ENCODE assay signal across 8 cellular contexts in the genomic region with DNA sequence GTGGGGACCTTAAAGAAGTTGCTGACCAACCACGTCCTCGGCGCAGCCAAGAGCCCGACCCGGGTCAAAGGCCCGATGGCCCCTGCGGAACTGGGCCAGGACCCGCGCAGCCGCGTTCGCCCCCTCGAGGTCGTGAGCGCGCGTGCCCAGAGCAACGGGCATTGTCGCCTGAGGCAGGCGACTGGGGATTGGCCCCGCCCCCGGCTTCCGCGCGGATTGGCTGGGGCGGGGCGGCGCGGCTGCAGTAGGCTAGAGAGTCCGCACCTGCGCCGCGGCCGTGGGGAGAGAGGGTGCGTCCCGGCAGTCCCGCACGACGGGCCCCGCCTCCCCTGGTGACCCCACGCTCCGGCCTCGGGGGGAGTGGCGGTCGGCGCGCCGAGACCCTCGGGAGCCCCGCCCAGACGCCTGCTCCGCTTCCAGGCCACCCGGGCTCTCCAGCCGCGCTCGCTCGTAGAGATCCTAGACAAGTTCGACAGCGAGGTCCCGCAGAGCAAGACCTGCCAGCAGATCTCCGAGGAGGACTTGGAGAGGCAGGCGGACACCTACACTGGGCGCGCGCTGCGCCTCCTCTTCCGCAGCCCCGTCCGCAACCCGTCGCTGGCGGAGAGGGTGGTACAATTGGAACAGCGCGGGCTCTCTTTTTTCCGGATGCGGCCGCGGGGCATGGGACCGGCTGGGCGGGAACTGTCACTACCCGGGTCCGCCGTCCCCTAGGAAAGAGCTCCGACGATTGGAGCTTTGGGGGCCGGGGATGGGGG. TPM values are rescaled to one million over a fixed set of nuclear protein-coding genes. Genes with fewer than 3 reads are reported as not detected.
DNase-seq lines count a peak whose midpoint lies in the region; ATAC-seq, FAIRE-seq and TF ChIP-seq lines count a peak whose summit lies in the region.

No MANE protein-coding gene starts in this region.

- ATAC-seq in activated CD8-positive, alpha-beta memory T cell treated with anti-CD3 and anti-CD28 coated beads, Interleukin-2, amount 10 ng/mL, durations not matched to agents 7 days and 5 days = peak; percentile 96
- ATAC-seq in esophagus mucosa = peak; percentile 83

- H3K4me3 ChIP-seq in stomach = peak overlapping the region; percentile 53 to 75 (median 68)

- H3K36me3 ChIP-seq in stomach = no peaks in the 10 kb centered on the region

- H3K27me3 ChIP-seq in stomach = peaks cover 0 to 18% (median 0%) of the 10 kb centered on the region in 3 donors

- no peaks in the 10 kb centered on the region for H3K27me3 Mint-ChIP-seq in activated CD8-positive, alpha-beta memory T cell treated with anti-CD3 and anti-CD28 coated beads, Interleukin-2, amount 10 ng/mL, durations not matched to agents 7 days and 5 days
- peaks cover 22% of the 10 kb centered on the region for H3K27me3 Mint-ChIP-seq in nephron (ENCODE audit: low read depth)

- peak overlapping the region; percentile 80 for H3K4me3 Mint-ChIP-seq in activated CD8-positive, alpha-beta memory T cell treated with anti-CD3 and anti-CD28 coated beads, Interleukin-2, amount 10 ng/mL, durations not matched to agents 7 days and 5 days
- peak overlapping the region; percentile 81 to 84 (median 84) for H3K4me3 Mint-ChIP-seq in nephron

- H3K9me3 Mint-ChIP-seq in activated CD8-positive, alpha-beta memory T cell treated with anti-CD3 and anti-CD28 coated beads, Interleukin-2, amount 10 ng/mL, durations not matched to agents 7 days and 5 days (ENCODE audit: low read depth) = no peaks in the 10 kb centered on the region
- H3K9me3 Mint-ChIP-seq in nephron = no peaks in the 10 kb centered on the region

- FAIRE-seq in GM19239 (lab: Jason Lieb, UNC) = peak; percentile 48

- H3K9me3 ChIP-seq in stomach = no peaks in the 10 kb centered on the region

- H3K27ac Mint-ChIP-seq in activated CD8-positive, alpha-beta memory T cell treated with anti-CD3 and anti-CD28 coated beads, Interleukin-2, amount 10 ng/mL, durations not matched to agents 7 days and 5 days = peak overlapping the region; percentile 82
- H3K27ac Mint-ChIP-seq in nephron = no peak overlapping the region

- H3K4me1 Mint-ChIP-seq in activated CD8-positive, alpha-beta memory T cell treated with anti-CD3 and anti-CD28 coated beads, Interleukin-2, amount 10 ng/mL, durations not matched to agents 7 days and 5 days = peaks cover 25% of the 10 kb centered on the region
- H3K4me1 Mint-ChIP-seq in nephron = peaks cover 6% of the 10 kb centered on the region

- CTCF ChIA-PET in activated CD8-positive, alpha-beta memory T cell treated with anti-CD3 and anti-CD28 coated beads, Interleukin-2, amount 10 ng/mL, durations not matched to agents 7 days and 5 days (lab: Charles Lee) = interaction anchor here (0.9 to 3.4 kb wide), 11 partner anchors 9 to 295 kb away, joined by 3 to 17 read pairs (median 6); partner anchors contain the start of genes PPM1F, SDF2L1 and YDJC

- 0 to 2% (median 1%) methylated on average over 4 to 86 of the region's 86 CpGs for WGBS in stomach, 5 donors

- peaks cover 5% of the 10 kb centered on the region for H3K36me3 Mint-ChIP-seq in activated CD8-positive, alpha-beta memory T cell treated with anti-CD3 and anti-CD28 coated beads, Interleukin-2, amount 10 ng/mL, durations not matched to agents 7 days and 5 days
- peaks cover 5% of the 10 kb centered on the region for H3K36me3 Mint-ChIP-seq in nephron (ENCODE audit: low read depth)

- H3K27ac ChIP-seq in C4-2B (peak overlapping the region; percentile 55), stomach (peak overlapping the region in 4 of 5 donors; percentile 26 to 53 (median 48))

- DNase-seq in GM19239 (ENCODE audit: insufficient read length, low spot score) (peak; percentile 88), HT1080 (ENCODE audit: low read depth) (peak; percentile 56), NOMO-1 treated with dmso at 0.1 percent for 144 hours (lab: John Stamatoyannopoulos, UW; ENCODE audit: unreplicated experiment) (peak; percentile 81), stomach (peak; percentile 86)
- peak; percentile 85 for DNase-seq in activated CD8-positive, alpha-beta memory T cell treated with anti-CD3 and anti-CD28 coated beads, Interleukin-2, amount 10 ng/mL, durations not matched to agents 7 days and 5 days

- peaks cover 2 to 26% (median 21%) of the 10 kb centered on the region in 4 donors for H3K4me1 ChIP-seq in stomach

- intact Hi-C loops in stomach (cut with DNase I; ENCODE audit: low total_unique reads) = no loop called here

- TF ChIP-seq EP300 in stomach (IDR thresholded peaks at IDR 0.05) = no peak

- TF ChIP-seq CTCF in C4-2B (conservative IDR thresholded peaks at IDR 0.05) (no peak; the same call in 1 of the 2 replicates), nephron (IDR thresholded peaks at IDR 0.05; ENCODE audit: unreplicated experiment in 3 of 3) (peak in 2 of 3 experiments; percentile 13 to 30), stomach (IDR thresholded peaks at IDR 0.05) (peak in 1 of 7 experiments; percentile 14)

- no peak for TF ChIP-seq POLR2A in stomach (IDR thresholded peaks at IDR 0.05)

RNA-seq across cellular contexts. Expression of gene PPIL2, which starts 8.3 kb away (rescaled TPM):
- 35.5 and 46.4 TPM in 2 replicates for total RNA-seq in HT1080 (2014; rRNA removed; shearing (Covaris generic))
- 36.3 and 37.2 TPM in 2 replicates for polyA plus RNA-seq in HT1080 (2015; cell fraction: cytosol; rRNA removed)
- 128 and 141 TPM in 2 replicates for polyA plus RNA-seq in HT1080 (2015; cell fraction: nucleus; rRNA removed)
- 10 to 100 TPM; 55.7 to 61.2 TPM for total RNA-seq in activated CD8-positive, alpha-beta memory T cell treated with anti-CD3 and anti-CD28 coated beads, Interleukin-2, amount 10 ng/mL, durations not matched to agents 7 days and 5 days
- total RNA-seq in esophagus mucosa (31.3 TPM), stomach (10 to 100 TPM; 35.0 to 77.9 (median 51.1) TPM)
- polyA plus RNA-seq in stomach = 10 to 100 TPM; 20.6 to 36.0 (median 22.3) TPM

RNA-seq across cellular contexts. Expression of gene SDF2L1, which starts 15.4 kb away (rescaled TPM):
- total RNA-seq in HT1080 (2014; rRNA removed; shearing (Covaris generic)) = 43.7 and 51.7 TPM in 2 replicates
- polyA plus RNA-seq in HT1080 (2015; cell fraction: cytosol; rRNA removed) = 29.2 and 35.0 TPM in 2 replicates
- polyA plus RNA-seq in HT1080 (2015; cell fraction: nucleus; rRNA removed) = 6.0 and 8.8 TPM in 2 replicates
- total RNA-seq in activated CD8-positive, alpha-beta memory T cell treated with anti-CD3 and anti-CD28 coated beads, Interleukin-2, amount 10 ng/mL, durations not matched to agents 7 days and 5 days = 10 to 100 TPM; 78.7 to 79.1 TPM
- 14.1 TPM for total RNA-seq in esophagus mucosa
- 100 to 1,000 TPM in 1 of 5 donors, 10 to 100 TPM in 2, 1 to 10 TPM in 1, not detected in 1; 4.0 to 101 (median 24.2) TPM for total RNA-seq in stomach
- polyA plus RNA-seq in stomach = 10 to 100 TPM; 36.4 to 42.7 (median 39.0) TPM

RNA-seq across cellular contexts. Expression of gene CCDC116, which starts 25.0 kb away (rescaled TPM):
- not detected in 2 replicates for total RNA-seq in HT1080 (2014; rRNA removed; shearing (Covaris generic))
- 0.03 and 0.37 TPM in 2 replicates for polyA plus RNA-seq in HT1080 (2015; cell fraction: cytosol; rRNA removed)
- polyA plus RNA-seq in HT1080 (2015; cell fraction: nucleus; rRNA removed) = 1.2 and 1.7 TPM in 2 replicates
- under 1 TPM; 0.59 to 0.76 TPM for total RNA-seq in activated CD8-positive, alpha-beta memory T cell treated with anti-CD3 and anti-CD28 coated beads, Interleukin-2, amount 10 ng/mL, durations not matched to agents 7 days and 5 days
- total RNA-seq in esophagus mucosa (not detected), stomach (not detected)
- polyA plus RNA-seq in stomach = under 1 TPM in 2 of 3 donors, not detected in 1; 0.25 to 0.48 TPM

RNA-seq across cellular contexts. Expression of gene YDJC, which starts 27.7 kb away (rescaled TPM):
- total RNA-seq in HT1080 (2014; rRNA removed; shearing (Covaris generic)) = 77.4 and 81.9 TPM in 2 replicates
- 78.9 and 93.9 TPM in 2 replicates for polyA plus RNA-seq in HT1080 (2015; cell fraction: cytosol; rRNA removed)
- 49.9 and 55.5 TPM in 2 replicates for polyA plus RNA-seq in HT1080 (2015; cell fraction: nucleus; rRNA removed)
- total RNA-seq in activated CD8-positive, alpha-beta memory T cell treated with anti-CD3 and anti-CD28 coated beads, Interleukin-2, amount 10 ng/mL, durations not matched to agents 7 days and 5 days = 10 to 100 TPM; 43.7 to 44.3 TPM
- total RNA-seq in esophagus mucosa = 20.5 TPM
- total RNA-seq in stomach = 10 to 100 TPM in 4 of 5 donors, 1 to 10 TPM in 1; 8.1 to 75.3 (median 41.1) TPM
- 10 to 100 TPM; 23.8 to 42.4 (median 35.1) TPM for polyA plus RNA-seq in stomach

Comparison
In these comparisons a context has a peak if more than half of its experiments do, and no peak if none do; other contexts are left out.
1. Peak in every context shown above with its lines: DNase-seq, ATAC-seq, H3K4me3 ChIP-seq and H3K27ac ChIP-seq.